ENCODE assay signal across 8 cellular contexts in genomic region chr9:136484153-136485048, GRCh38. TPM values are rescaled to one million over a fixed set of nuclear protein-coding genes. Genes with fewer than 3 reads are reported as not detected.
DNase-seq lines count a peak whose midpoint lies in the region; ATAC-seq lines count a peak whose summit lies in the region.

No MANE protein-coding gene starts in this region.

- ATAC-seq in naive B cell (ENCODE audit: low read depth in 2 of 2) (no peak), HG03571 (IDR thresholded peaks at IDR 0.05; ENCODE audit: unreplicated experiment) (no peak)

- H3K4me1 Mint-ChIP-seq in naive B cell: peaks cover 14 to 37% (median 31%) of the 10 kb centered on the region in 3 donors

- H3K4me3 Mint-ChIP-seq in naive B cell: peak overlapping the region; percentile 62 to 89 (median 76)

- no peaks in the 10 kb centered on the region for H3K9me3 Mint-ChIP-seq in naive B cell

- H3K27me3 Mint-ChIP-seq in naive B cell: no peaks in the 10 kb centered on the region

- H3K27ac Mint-ChIP-seq in naive B cell: peak overlapping the region in 5 of 6 donors; percentile 71 to 92 (median 87)

- DNase-seq in activated gamma-delta T cell (lab: John Stamatoyannopoulos, UW) (peak; percentile 48), activated gamma-delta T cell treated with Interleukin-2 at 50 U/mL for 16 hours (no peak), RPMI8226 (peak; percentile 67), naive B cell (no peak), NCI-H187 treated with DMSO at 0.1 percent for 48 hours (lab: John Stamatoyannopoulos, UW) (no peak), SHP77 treated with DMSO at 0.1 percent for 48 hours (lab: John Stamatoyannopoulos, UW) (no peak)
- DNase-seq in effector CD4-positive, alpha-beta T cell: peak; percentile 16

- H3K36me3 Mint-ChIP-seq in naive B cell: no peaks in the 10 kb centered on the region

RNA-seq across cellular contexts. Expression of gene SEC16A, which starts 1.6 kb away (rescaled TPM):
- 10 to 100 TPM; 10.3 to 35.2 (median 20.0) TPM for polyA plus RNA-seq in naive B cell (ENCODE audit: low read depth in 6 of 6)

RNA-seq across cellular contexts. Expression of gene INPP5E, which starts 44.8 kb away (rescaled TPM):
- polyA plus RNA-seq in naive B cell (ENCODE audit: low read depth in 6 of 6): 1 to 10 TPM in 5 of 6 donors, under 1 TPM in 1; 0.61 to 6.8 (median 3.2) TPM

Comparison
In these comparisons a context has a peak if more than half of its experiments do, and no peak if none do; other contexts are left out.
1. DNase-seq: peak in activated gamma-delta T cell (single experiment), RPMI8226 (single experiment) and effector CD4-positive, alpha-beta T cell (single experiment); none in activated gamma-delta T cell treated with Interleukin-2 at 50 U/mL for 16 hours (single experiment), naive B cell (single experiment), NCI-H187 treated with DMSO at 0.1 percent for 48 hours (single experiment) and SHP77 treated with DMSO at 0.1 percent for 48 hours (single experiment).